1 cellular context compared by ENCODE assay signal in the genomic region with DNA sequence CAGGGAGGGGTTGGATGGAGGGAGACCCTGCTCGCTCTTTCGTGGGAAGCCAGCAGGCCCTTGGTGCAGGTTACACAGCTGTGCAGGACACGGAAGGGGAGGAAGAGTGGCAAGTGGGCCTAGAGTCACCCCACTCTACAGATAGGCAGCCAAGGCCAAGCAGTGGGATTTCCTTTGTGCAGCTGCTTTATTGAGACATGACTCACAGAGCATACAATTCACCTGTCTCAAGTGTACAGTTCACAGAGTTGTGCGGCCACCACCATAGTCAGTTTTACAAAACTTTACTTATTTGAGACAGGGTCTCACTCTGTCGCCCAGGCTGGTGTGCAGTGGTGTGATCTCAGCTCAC.
TF ChIP-seq lines count a peak whose summit lies in the region.

No MANE protein-coding gene starts in this region.

TF ChIP-seq in HepG2, 621 proteins besides CTCF, POLR2A, EP300 and RAD21 (continued from another document):
- TF ChIP-seq, protein P1, sequence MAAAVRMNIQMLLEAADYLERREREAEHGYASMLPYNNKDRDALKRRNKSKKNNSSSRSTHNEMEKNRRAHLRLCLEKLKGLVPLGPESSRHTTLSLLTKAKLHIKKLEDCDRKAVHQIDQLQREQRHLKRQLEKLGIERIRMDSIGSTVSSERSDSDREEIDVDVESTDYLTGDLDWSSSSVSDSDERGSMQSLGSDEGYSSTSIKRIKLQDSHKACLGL (CRISPR knock-in tag; IDR thresholded peaks at IDR 0.05) = 0 out of 2 replicates have a peak, but pooled peaks have one; percentile 36
- TF ChIP-seq, protein P2, sequence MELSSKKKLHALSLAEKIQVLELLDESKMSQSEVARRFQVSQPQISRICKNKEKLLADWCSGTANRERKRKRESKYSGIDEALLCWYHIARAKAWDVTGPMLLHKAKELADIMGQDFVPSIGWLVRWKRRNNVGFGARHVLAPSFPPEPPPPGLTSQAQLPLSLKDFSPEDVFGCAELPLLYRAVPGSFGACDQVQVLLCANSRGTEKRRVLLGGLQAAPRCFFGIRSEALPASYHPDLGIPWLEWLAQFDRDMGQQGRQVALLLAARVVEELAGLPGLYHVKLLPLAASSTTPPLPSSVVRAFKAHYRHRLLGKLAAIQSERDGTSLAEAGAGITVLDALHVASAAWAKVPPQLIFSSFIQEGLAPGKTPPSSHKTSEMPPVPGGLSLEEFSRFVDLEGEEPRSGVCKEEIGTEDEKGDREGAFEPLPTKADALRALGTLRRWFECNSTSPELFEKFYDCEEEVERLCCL (CRISPR knock-in tag; IDR thresholded peaks at IDR 0.05; ENCODE audit: borderline replicate concordance) = no peak
- TF ChIP-seq SALL1 (CRISPR knock-in tag; IDR thresholded peaks at IDR 0.05) = peak; percentile 19; the same call in 1 of the 2 replicates
- TF ChIP-seq, protein P3, sequence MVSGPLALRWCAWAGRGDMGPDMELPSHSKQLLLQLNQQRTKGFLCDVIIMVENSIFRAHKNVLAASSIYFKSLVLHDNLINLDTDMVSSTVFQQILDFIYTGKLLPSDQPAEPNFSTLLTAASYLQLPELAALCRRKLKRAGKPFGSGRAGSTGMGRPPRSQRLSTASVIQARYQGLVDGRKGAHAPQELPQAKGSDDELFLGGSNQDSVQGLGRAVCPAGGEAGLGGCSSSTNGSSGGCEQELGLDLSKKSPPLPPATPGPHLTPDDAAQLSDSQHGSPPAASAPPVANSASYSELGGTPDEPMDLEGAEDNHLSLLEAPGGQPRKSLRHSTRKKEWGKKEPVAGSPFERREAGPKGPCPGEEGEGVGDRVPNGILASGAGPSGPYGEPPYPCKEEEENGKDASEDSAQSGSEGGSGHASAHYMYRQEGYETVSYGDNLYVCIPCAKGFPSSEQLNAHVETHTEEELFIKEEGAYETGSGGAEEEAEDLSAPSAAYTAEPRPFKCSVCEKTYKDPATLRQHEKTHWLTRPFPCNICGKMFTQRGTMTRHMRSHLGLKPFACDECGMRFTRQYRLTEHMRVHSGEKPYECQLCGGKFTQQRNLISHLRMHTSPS (CRISPR knock-in tag; IDR thresholded peaks at IDR 0.05; ENCODE audit: low read depth) = 0 out of 2 replicates have a peak, but pooled peaks have one; percentile 27
- TF ChIP-seq, protein P4, sequence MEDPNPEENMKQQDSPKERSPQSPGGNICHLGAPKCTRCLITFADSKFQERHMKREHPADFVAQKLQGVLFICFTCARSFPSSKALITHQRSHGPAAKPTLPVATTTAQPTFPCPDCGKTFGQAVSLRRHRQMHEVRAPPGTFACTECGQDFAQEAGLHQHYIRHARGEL (CRISPR knock-in tag; IDR thresholded peaks at IDR 0.05) = 0 out of 2 replicates have a peak, but pooled peaks have one; percentile 37
- TF ChIP-seq NBN (conservative IDR thresholded peaks at IDR 0.05) = no peak
- peak; percentile 98; the same call in 1 of the 2 replicates for TF ChIP-seq ZNF709 (CRISPR knock-in tag; IDR thresholded peaks at IDR 0.05)
- TF ChIP-seq TBL1XR1 (IDR thresholded peaks at IDR 0.05; ENCODE audit: borderline replicate concordance, low read length, partially characterized antibody) = no peak
- TF ChIP-seq HIVEP1 (CRISPR knock-in tag; IDR thresholded peaks at IDR 0.05) = peak; percentile 56; the same call in 1 of the 2 replicates
